ENCODE assay signal across 9 cellular contexts in the genomic region with DNA sequence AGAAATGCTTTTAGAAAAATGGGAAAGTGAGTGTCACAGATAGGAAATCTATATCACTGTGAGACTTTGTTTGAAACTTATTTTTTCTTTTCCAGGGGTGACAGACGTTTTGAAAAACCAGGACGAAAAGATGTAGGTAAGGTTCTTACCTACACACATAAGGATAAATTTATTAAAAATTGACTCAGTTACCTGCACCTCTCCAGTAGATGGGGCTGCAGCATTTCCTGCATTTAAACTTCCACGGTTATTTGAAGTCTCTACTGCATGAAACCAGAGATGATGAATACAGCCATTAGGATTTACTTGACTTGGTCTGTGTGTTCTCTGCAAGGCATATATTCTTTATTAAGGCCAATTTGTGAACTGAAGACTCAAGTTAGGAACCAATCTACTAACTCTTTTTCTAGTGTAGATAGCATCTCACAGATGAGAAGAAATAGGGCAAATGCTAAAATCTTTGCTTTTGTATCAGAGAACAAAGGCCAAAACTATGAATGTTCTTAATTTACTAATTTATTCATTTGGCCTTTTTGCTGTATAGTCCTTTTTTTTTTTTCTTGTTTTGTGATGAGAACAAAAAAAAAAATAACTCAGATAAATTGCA. TPM values are rescaled to one million over a fixed set of nuclear protein-coding genes. Genes with fewer than 3 reads are reported as not detected.
A peak's percentile ranks its signal among the peaks of the same experiment; 100 is the strongest.
DNase-seq lines count a peak whose midpoint lies in the region; ATAC-seq and TF ChIP-seq lines count a peak whose summit lies in the region.
"Had no signal": no experiment of that assay in that cellular context is flagged by ENCODE, and none has a peak within 500 bp of the region (broad histone marks: within the 10 kb centered on the region; RNA-seq: fewer than 3 reads in every experiment).

No MANE protein-coding gene starts in this region.

- no peaks in the 10 kb centered on the region for H3K9me3 ChIP-seq in CD4-positive, alpha-beta memory T cell (ENCODE audit: control insufficient read depth in 1 of 2, low read length in 2 of 2)
- H3K9me3 ChIP-seq: neutrophil had no signal

- POLR2A ChIA-PET in CD4-positive, alpha-beta memory T cell (lab: Charles Lee; ENCODE audit: partially characterized antibody) = no interaction called here

- H3K9me3 Mint-ChIP-seq in CD4-positive, alpha-beta memory T cell = no peaks in the 10 kb centered on the region
- H3K9me3 Mint-ChIP-seq in brain = no peaks in the 10 kb centered on the region

- H3K27me3 ChIP-seq in CD4-positive, alpha-beta memory T cell (ENCODE audit: insufficient read depth, low read length) = no peaks in the 10 kb centered on the region
- H3K27me3 ChIP-seq: neutrophil had no signal

- peaks cover 16% of the 10 kb centered on the region for H3K4me1 ChIP-seq in CD4-positive, alpha-beta memory T cell (ENCODE audit: insufficient read depth, low read length)

- ATAC-seq in GM21423 (IDR thresholded peaks at IDR 0.05; ENCODE audit: unreplicated experiment) (peak; percentile 56), GM21515 (IDR thresholded peaks at IDR 0.05; ENCODE audit: unreplicated experiment) (no peak)

- DNase-seq in CD4-positive, alpha-beta memory T cell = peak; percentile 33 to 50 (median 45)
- peak; percentile 20 for DNase-seq in OCI-M1 (lab: John Stamatoyannopoulos, UW)
- DNase-seq in lung microvascular endothelial cell (ENCODE audit: low read depth in 2 of 2) = peak; percentile 53 to 72
- no peak for DNase-seq in substantia nigra (lab: John Stamatoyannopoulos, UW)
- DNase-seq in occipital lobe (lab: John Stamatoyannopoulos, UW) = no peak

- H3K27ac ChIP-seq in CD4-positive, alpha-beta memory T cell (ENCODE audit: low read depth, low read length) = no peak overlapping the region
- no peak overlapping the region for H3K27ac ChIP-seq in substantia nigra (ENCODE audit: low read depth, low read length, poor library complexity, severe bottlenecking)
- H3K27ac ChIP-seq: neutrophil had no signal

- H3K36me3 ChIP-seq in CD4-positive, alpha-beta memory T cell (ENCODE audit: insufficient read depth, low read length) = peaks cover 23% of the 10 kb centered on the region

- H3K4me3 Mint-ChIP-seq in CD4-positive, alpha-beta memory T cell = no peak overlapping the region
- no peak overlapping the region for H3K4me3 Mint-ChIP-seq in brain

- H3K4me1 Mint-ChIP-seq in CD4-positive, alpha-beta memory T cell = peaks cover 14 to 28% (median 21%) of the 10 kb centered on the region in 4 donors
- H3K4me1 Mint-ChIP-seq in brain = no peaks in the 10 kb centered on the region

- CTCF ChIA-PET in CD4-positive, alpha-beta memory T cell (lab: Charles Lee; ENCODE audit: partially characterized antibody) = interaction anchor here (0.8 to 1.6 kb wide), 5 partner anchors 10 to 489 kb away, joined by 3 to 4 read pairs (median 3); no protein-coding TSS in a partner anchor

- intact Hi-C loops in CD4-positive, alpha-beta memory T cell (cut with micrococcal nuclease) = loop anchor here (1.0 to 10.0 kb wide), 2 partner anchors 303 to 490 kb away; partner anchors contain the start of genes ATG16L1 and INPP5D

- H3K4me3 ChIP-seq in CD4-positive, alpha-beta memory T cell (ENCODE audit: low read length in 2 of 2) = no peak overlapping the region

- no peaks in the 10 kb centered on the region for H3K27me3 Mint-ChIP-seq in CD4-positive, alpha-beta memory T cell
- H3K27me3 Mint-ChIP-seq in brain = no peaks in the 10 kb centered on the region

- no peak overlapping the region for H3K27ac Mint-ChIP-seq in CD4-positive, alpha-beta memory T cell
- no peak overlapping the region for H3K27ac Mint-ChIP-seq in brain

- TF ChIP-seq CTCF in brain (conservative IDR thresholded peaks at IDR 0.05) = peak; percentile 46 to 73

- H3K36me3 Mint-ChIP-seq in CD4-positive, alpha-beta memory T cell = peaks cover 35 to 52% of the 10 kb centered on the region in 2 donors
- peaks cover 46% of the 10 kb centered on the region for H3K36me3 Mint-ChIP-seq in brain

RNA-seq across cellular contexts. Expression of gene KCNJ13, which starts 15.0 kb away (rescaled TPM):
- not detected for total RNA-seq in CD4-positive, alpha-beta memory T cell
- under 1 TPM in 1 of 2 donors, not detected in 1; 0.55 TPM for polyA plus RNA-seq in CD4-positive, alpha-beta memory T cell
- not detected for polyA plus RNA-seq in brain (ENCODE audit: insufficient read depth, low read depth, low replicate concordance)
- total RNA-seq in lung microvascular endothelial cell = not detected in 2 replicates
- 1.1 TPM for total RNA-seq in occipital lobe

Comparison
In these comparisons a context has a peak if more than half of its experiments do, and no peak if none do; other contexts are left out.
1. DNase-seq: peak in CD4-positive, alpha-beta memory T cell (5 of 5), OCI-M1 (single experiment) and lung microvascular endothelial cell (2 of 2); none in substantia nigra (0 of 49) and occipital lobe (single experiment).